In genomic region chr2:238975408-238975807, GRCh38 we compare ENCODE assay signal across 17 cellular contexts.
A peak's percentile ranks its signal among the peaks of the same experiment; 100 is the strongest.
DNase-seq lines count a peak whose midpoint lies in the region; ATAC-seq, FAIRE-seq and TF ChIP-seq lines count a peak whose summit lies in the region.
"Had no signal": no experiment of that assay in that cellular context is flagged by ENCODE, and none has a peak within 500 bp of the region (broad histone marks: within the 10 kb centered on the region; RNA-seq: fewer than 3 reads in every experiment).

No MANE protein-coding gene starts in this region.

- H3K36me3 ChIP-seq in GM23248 (ENCODE audit: low read depth) (no peaks in the 10 kb centered on the region), SJSA1 (no peaks in the 10 kb centered on the region), suprapubic skin (no peaks in the 10 kb centered on the region), body of pancreas (replicated peaks in 1 of 2; ENCODE audit: insufficient read depth in 1 of 2, low read depth in 2 of 2) (no peaks in the 10 kb centered on the region)
- H3K36me3 ChIP-seq: BLaER1 had no signal

- CTCF ChIA-PET in A549 (lab: Yijun Ruan, JAX) = interaction anchor here (0.9 to 2.1 kb wide), 2 partner anchors 8 to 26 kb away, joined by 3 to 9 read pairs; no protein-coding TSS in a partner anchor

- H3K4me3 ChIP-seq in A549 (no peak overlapping the region), GM23248 (no peak overlapping the region), SJSA1 (no peak overlapping the region), suprapubic skin (no peak overlapping the region), body of pancreas (no peak overlapping the region)
- H3K4me3 ChIP-seq: BLaER1 had no signal

- WGBS in A549 (ENCODE audit: missing lambda C conversion rate) = 37% methylated on average over 2 of the region's 2 CpGs
- WGBS in GM23248 (ENCODE audit: low coverage in 1 of 2, low lambda C conversion rate in 2 of 2, missing lambda C conversion rate in 2 of 2), 2 experiments = 93 to 100% methylated on average over 2 of the region's 2 CpGs
- WGBS in suprapubic skin = 87% methylated on average over 2 of the region's 2 CpGs
- WGBS in body of pancreas, 2 donors = 48 to 50% methylated on average over 2 of the region's 2 CpGs

- ATAC-seq in A549 (no peak), body of pancreas (no peak), HG02884 (IDR thresholded peaks at IDR 0.05; ENCODE audit: unreplicated experiment) (no peak)

- H3K9me2 ChIP-seq in GM23248 (ENCODE audit: insufficient read depth) = no peaks in the 10 kb centered on the region

- no peak overlapping the region for H2AFZ ChIP-seq in GM23248

- TF ChIP-seq POLR2A in A549 (IDR thresholded peaks at IDR 0.05; ENCODE audit: low read length) = no peak
- TF ChIP-seq POLR2A in suprapubic skin (IDR thresholded peaks at IDR 0.05) = no peak
- TF ChIP-seq POLR2A in body of pancreas (IDR thresholded peaks at IDR 0.05) = no peak

- no peak for TF ChIP-seq RAD21 in A549 (conservative IDR thresholded peaks at IDR 0.05 in 1 of 2, IDR thresholded peaks at IDR 0.05 in 1 of 2)

- H3K4me1 ChIP-seq in A549 = peaks cover 30% of the 10 kb centered on the region
- peaks cover 31% of the 10 kb centered on the region for H3K4me1 ChIP-seq in GM23248 (ENCODE audit: insufficient read depth)
- H3K4me1 ChIP-seq in SJSA1 (replicated peaks) = peaks cover 24% of the 10 kb centered on the region
- peaks cover 22% of the 10 kb centered on the region for H3K4me1 ChIP-seq in suprapubic skin
- no peaks in the 10 kb centered on the region for H3K4me1 ChIP-seq in body of pancreas
- H3K4me1 ChIP-seq: BLaER1, Caco-2 had no signal

- in situ Hi-C loops in GM23248 (cut with MboI) = no loop called here

- H3K9me3 ChIP-seq in A549 = peaks cover 23% of the 10 kb centered on the region
- no peaks in the 10 kb centered on the region for H3K9me3 ChIP-seq in GM23248 (ENCODE audit: low read depth)
- H3K9me3 ChIP-seq in SJSA1 (replicated peaks) = peaks cover 3% of the 10 kb centered on the region; the same call in 1 of the 2 replicates
- H3K9me3 ChIP-seq in suprapubic skin = no peaks in the 10 kb centered on the region
- H3K9me3 ChIP-seq in body of pancreas = peaks cover 0 to 2% (median 0%) of the 10 kb centered on the region in 3 donors
- H3K9me3 ChIP-seq: Caco-2 had no signal

- DNase-seq in A549 (ENCODE audit: low read depth in 1 of 2, low spot score in 1 of 2) (no peak), GM23248 (no peak), SJSA1 (ENCODE audit: low read depth in 1 of 2, low spot score in 2 of 2) (no peak), suprapubic skin (ENCODE audit: low spot score in 2 of 2) (no peak), body of pancreas (no peak), HuH-7.5 (ENCODE audit: low spot score) (no peak)
- DNase-seq: AML-193; Caco-2; CD8-positive, alpha-beta memory T cell; DND-41; GDM1; KG1 had no signal

- H3K27ac ChIP-seq in A549 (peak overlapping the region; percentile 46 to 73; a peak in 4 of 6 replicates), GM23248 (peak overlapping the region; percentile 77), SJSA1 (peak overlapping the region; percentile 89), suprapubic skin (peak overlapping the region; percentile 80), body of pancreas (no peak overlapping the region)
- H3K27ac ChIP-seq: BLaER1 had no signal

- POLR2A ChIA-PET in A549 (lab: Yijun Ruan, JAX) = no interaction called here

- FAIRE-seq in A549 (lab: Jason Lieb, UNC) = no peak
- FAIRE-seq: A204.1, GM12892, H54 had no signal

- H3K4me2 ChIP-seq in A549 (no peak overlapping the region), GM23248 (ENCODE audit: unreplicated experiment) (no peak overlapping the region)
- H3K4me2 ChIP-seq: BLaER1 had no signal

- H3K27me3 ChIP-seq in GM23248 (replicated peaks; ENCODE audit: insufficient read depth) = no peaks in the 10 kb centered on the region
- H3K27me3 ChIP-seq in SJSA1 (replicated peaks) = no peaks in the 10 kb centered on the region
- H3K27me3 ChIP-seq in suprapubic skin = peaks cover 4% of the 10 kb centered on the region
- no peaks in the 10 kb centered on the region for H3K27me3 ChIP-seq in body of pancreas
- H3K27me3 ChIP-seq: BLaER1 had no signal

- TF ChIP-seq EP300 in A549 (IDR thresholded peaks at IDR 0.05) = no peak
- no peak for TF ChIP-seq EP300 in suprapubic skin (IDR thresholded peaks at IDR 0.05)

- H3K79me2 ChIP-seq in GM23248 (ENCODE audit: insufficient read depth) = no peaks in the 10 kb centered on the region

- intact Hi-C loops in body of pancreas (cut with DNase I) = no loop called here

- H3K9ac ChIP-seq in GM23248 = peak overlapping the region; percentile 52
- H3K9ac ChIP-seq: BLaER1 had no signal

- no peaks in the 10 kb centered on the region for H4K20me1 ChIP-seq in GM23248 (ENCODE audit: insufficient read depth)
- H4K20me1 ChIP-seq: BLaER1 had no signal

- H3F3A ChIP-seq in GM23248 (ENCODE audit: insufficient read depth) = peaks cover 27% of the 10 kb centered on the region

- no peak for TF ChIP-seq CTCF in A549 (IDR thresholded peaks at IDR 0.05)
- no peak for TF ChIP-seq CTCF in suprapubic skin (IDR thresholded peaks at IDR 0.05)
- no peak for TF ChIP-seq CTCF in body of pancreas (IDR thresholded peaks at IDR 0.05)

TF ChIP-seq in A549, 52 proteins besides CTCF, POLR2A, EP300 and RAD21:
- no peak for TF ChIP-seq RFX5 (IDR thresholded peaks at IDR 0.05)
- TF ChIP-seq, protein P1, sequence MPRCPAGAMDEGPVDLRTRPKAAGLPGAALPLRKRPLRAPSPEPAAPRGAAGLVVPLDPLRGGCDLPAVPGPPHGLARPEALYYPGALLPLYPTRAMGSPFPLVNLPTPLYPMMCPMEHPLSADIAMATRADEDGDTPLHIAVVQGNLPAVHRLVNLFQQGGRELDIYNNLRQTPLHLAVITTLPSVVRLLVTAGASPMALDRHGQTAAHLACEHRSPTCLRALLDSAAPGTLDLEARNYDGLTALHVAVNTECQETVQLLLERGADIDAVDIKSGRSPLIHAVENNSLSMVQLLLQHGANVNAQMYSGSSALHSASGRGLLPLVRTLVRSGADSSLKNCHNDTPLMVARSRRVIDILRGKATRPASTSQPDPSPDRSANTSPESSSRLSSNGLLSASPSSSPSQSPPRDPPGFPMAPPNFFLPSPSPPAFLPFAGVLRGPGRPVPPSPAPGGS (IDR thresholded peaks at IDR 0.05) = no peak
- no peak for TF ChIP-seq EHF (CRISPR knock-in tag; IDR thresholded peaks at IDR 0.05)
- no peak for TF ChIP-seq CHD2 (IDR thresholded peaks at IDR 0.05; ENCODE audit: low read length, partially characterized antibody)
- TF ChIP-seq SREBF2 (IDR thresholded peaks at IDR 0.05) = no peak

Comparison
In these comparisons a context has a peak if more than half of its experiments do, and no peak if none do; other contexts are left out.
1. H3K27ac ChIP-seq: peak in A549 (2 of 2), GM23248 (single experiment), SJSA1 (single experiment) and suprapubic skin (single experiment); none in body of pancreas (0 of 4).